Comparison of ENCODE assay signal across 1 cellular context in the genomic region with DNA sequence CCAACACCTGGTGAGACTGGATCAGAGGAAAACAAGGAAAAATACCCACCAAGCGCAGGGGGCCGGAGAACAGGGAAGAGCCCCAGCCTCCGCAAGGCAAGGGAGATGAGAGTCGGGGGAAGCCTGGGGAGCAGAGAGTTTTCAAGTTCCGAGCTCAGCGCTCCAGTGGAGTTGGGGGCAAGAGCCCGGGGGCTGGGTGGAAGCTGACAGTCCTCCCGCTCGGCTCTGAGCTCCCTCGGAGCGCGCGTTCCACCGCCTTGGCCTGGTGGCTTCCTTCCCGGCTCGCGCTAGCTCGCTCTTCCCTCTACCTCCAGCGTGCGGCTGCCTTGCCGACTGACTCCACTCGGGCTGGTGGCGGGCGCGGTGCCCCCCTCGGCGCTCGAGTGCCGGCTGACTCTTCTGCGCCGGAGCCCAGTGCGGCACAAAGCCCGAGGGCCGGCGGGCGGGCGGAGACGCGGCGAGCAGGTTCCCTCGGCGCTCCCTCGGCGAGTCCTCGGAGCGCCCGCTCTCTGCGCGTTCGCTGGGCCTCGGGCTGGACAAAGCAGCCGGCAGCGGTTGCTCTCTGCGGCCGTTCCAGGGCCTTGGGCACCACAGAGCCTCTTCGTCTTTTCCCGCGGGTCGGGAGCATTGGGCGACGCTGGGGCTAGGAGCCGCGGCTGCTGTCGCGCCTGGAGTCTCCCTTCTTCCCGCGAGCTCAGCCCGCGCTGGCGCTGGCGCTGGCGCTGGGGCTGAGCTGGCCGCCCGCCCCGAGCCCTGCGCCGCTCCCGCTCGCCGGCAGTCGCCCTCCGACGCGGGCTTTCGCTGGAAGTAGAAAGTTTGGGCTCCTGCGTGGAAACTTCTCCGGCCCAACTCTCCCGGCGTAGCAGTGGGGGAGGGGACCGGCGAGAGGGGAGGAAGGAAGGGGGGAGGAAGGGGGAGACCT.
TF ChIP-seq lines count a peak whose summit lies in the region.

No MANE protein-coding gene starts in this region.

TF ChIP-seq in HEK293, 187 proteins besides CTCF, POLR2A, EP300 and RAD21 (continued from another document and continues in another):
- TF ChIP-seq ZXDB (tag by site-specific recombination; IDR thresholded peaks at IDR 0.05) (no peak), ZNF433 (tag by site-specific recombination; IDR thresholded peaks at IDR 0.05; ENCODE audit: low read depth) (no peak), SP2 (tag by site-specific recombination; IDR thresholded peaks at IDR 0.05) (no peak), ZNF121 (tag by site-specific recombination; IDR thresholded peaks at IDR 0.05) (no peak), ZNF248 (tag by site-specific recombination; IDR thresholded peaks at IDR 0.05) (no peak), ZNF302 (tag by site-specific recombination; IDR thresholded peaks at IDR 0.05; ENCODE audit: low read depth) (no peak), SP3 (tag by site-specific recombination; IDR thresholded peaks at IDR 0.05) (no peak), ZFP69B (tag by site-specific recombination; IDR thresholded peaks at IDR 0.05) (no peak), MZF1 (tag by site-specific recombination; IDR thresholded peaks at IDR 0.05; ENCODE audit: borderline replicate concordance) (no peak), ZNF830 (tag by site-specific recombination; IDR thresholded peaks at IDR 0.05; ENCODE audit: low read depth) (no peak), ZNF184 (tag by site-specific recombination; IDR thresholded peaks at IDR 0.05) (no peak), ZBTB8A (tag by site-specific recombination; IDR thresholded peaks at IDR 0.05) (peak; percentile 58), ZBTB17 (tag by site-specific recombination; IDR thresholded peaks at IDR 0.05) (peak; percentile 88), ZNF132 (tag by site-specific recombination; IDR thresholded peaks at IDR 0.05; ENCODE audit: borderline replicate concordance) (no peak), ZNF341 (tag by site-specific recombination; IDR thresholded peaks at IDR 0.05; ENCODE audit: low read depth) (peak; percentile 83), OVOL3 (tag by site-specific recombination; IDR thresholded peaks at IDR 0.05) (no peak), ZNF658 (tag by site-specific recombination; IDR thresholded peaks at IDR 0.05) (no peak), ZNF292 (tag by site-specific recombination; IDR thresholded peaks at IDR 0.05; ENCODE audit: borderline replicate concordance, low read depth) (no peak), ZNF2 (tag by site-specific recombination; IDR thresholded peaks at IDR 0.05) (no peak), ZFP3 (tag by site-specific recombination; IDR thresholded peaks at IDR 0.05; ENCODE audit: low read depth) (no peak), ZNF660 (tag by site-specific recombination; IDR thresholded peaks at IDR 0.05) (no peak), FEZF1 (tag by site-specific recombination; IDR thresholded peaks at IDR 0.05) (no peak), ZBTB7A (tag by site-specific recombination; IDR thresholded peaks at IDR 0.05; ENCODE audit: low read depth) (no peak), ZNF670 (tag by site-specific recombination; IDR thresholded peaks at IDR 0.05; ENCODE audit: low read depth) (no peak), ZNF548 (tag by site-specific recombination; IDR thresholded peaks at IDR 0.05) (no peak), ZNF521 (tag by site-specific recombination; IDR thresholded peaks at IDR 0.05) (no peak), SCRT1 (tag by site-specific recombination; IDR thresholded peaks at IDR 0.05; ENCODE audit: borderline replicate concordance) (no peak), ZFP37 (tag by site-specific recombination; IDR thresholded peaks at IDR 0.05) (no peak), ZNF19 (tag by site-specific recombination; IDR thresholded peaks at IDR 0.05; ENCODE audit: low read depth) (no peak), ZNF707 (tag by site-specific recombination; IDR thresholded peaks at IDR 0.05) (no peak), IKZF3 (tag by site-specific recombination; IDR thresholded peaks at IDR 0.05) (0 out of 2 replicates have a peak, but pooled peaks have one; percentile 13)
- TF ChIP-seq, protein P1, sequence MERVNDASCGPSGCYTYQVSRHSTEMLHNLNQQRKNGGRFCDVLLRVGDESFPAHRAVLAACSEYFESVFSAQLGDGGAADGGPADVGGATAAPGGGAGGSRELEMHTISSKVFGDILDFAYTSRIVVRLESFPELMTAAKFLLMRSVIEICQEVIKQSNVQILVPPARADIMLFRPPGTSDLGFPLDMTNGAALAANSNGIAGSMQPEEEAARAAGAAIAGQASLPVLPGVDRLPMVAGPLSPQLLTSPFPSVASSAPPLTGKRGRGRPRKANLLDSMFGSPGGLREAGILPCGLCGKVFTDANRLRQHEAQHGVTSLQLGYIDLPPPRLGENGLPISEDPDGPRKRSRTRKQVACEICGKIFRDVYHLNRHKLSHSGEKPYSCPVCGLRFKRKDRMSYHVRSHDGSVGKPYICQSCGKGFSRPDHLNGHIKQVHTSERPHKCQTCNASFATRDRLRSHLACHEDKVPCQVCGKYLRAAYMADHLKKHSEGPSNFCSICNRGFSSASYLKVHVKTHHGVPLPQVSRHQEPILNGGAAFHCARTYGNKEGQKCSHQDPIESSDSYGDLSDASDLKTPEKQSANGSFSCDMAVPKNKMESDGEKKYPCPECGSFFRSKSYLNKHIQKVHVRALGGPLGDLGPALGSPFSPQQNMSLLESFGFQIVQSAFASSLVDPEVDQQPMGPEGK (tag by site-specific recombination; IDR thresholded peaks at IDR 0.05): no peak
- TF ChIP-seq, protein P2, sequence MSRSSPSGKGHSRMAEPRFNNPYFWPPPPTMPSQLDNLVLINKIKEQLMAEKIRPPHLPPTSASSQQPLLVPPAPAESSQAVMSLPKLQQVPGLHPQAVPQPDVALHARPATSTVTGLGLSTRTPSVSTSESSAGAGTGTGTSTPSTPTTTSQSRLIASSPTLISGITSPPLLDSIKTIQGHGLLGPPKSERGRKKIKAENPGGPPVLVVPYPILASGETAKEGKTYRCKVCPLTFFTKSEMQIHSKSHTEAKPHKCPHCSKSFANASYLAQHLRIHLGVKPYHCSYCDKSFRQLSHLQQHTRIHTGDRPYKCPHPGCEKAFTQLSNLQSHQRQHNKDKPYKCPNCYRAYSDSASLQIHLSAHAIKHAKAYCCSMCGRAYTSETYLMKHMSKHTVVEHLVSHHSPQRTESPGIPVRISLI (tag by site-specific recombination; IDR thresholded peaks at IDR 0.05): no peak
- TF ChIP-seq, protein P3, sequence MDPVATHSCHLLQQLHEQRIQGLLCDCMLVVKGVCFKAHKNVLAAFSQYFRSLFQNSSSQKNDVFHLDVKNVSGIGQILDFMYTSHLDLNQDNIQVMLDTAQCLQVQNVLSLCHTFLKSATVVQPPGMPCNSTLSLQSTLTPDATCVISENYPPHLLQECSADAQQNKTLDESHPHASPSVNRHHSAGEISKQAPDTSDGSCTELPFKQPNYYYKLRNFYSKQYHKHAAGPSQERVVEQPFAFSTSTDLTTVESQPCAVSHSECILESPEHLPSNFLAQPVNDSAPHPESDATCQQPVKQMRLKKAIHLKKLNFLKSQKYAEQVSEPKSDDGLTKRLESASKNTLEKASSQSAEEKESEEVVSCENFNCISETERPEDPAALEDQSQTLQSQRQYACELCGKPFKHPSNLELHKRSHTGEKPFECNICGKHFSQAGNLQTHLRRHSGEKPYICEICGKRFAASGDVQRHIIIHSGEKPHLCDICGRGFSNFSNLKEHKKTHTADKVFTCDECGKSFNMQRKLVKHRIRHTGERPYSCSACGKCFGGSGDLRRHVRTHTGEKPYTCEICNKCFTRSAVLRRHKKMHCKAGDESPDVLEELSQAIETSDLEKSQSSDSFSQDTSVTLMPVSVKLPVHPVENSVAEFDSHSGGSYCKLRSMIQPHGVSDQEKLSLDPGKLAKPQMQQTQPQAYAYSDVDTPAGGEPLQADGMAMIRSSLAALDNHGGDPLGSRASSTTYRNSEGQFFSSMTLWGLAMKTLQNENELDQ (tag by site-specific recombination; IDR thresholded peaks at IDR 0.05; ENCODE audit: low read depth): no peak
- TF ChIP-seq, protein P4, sequence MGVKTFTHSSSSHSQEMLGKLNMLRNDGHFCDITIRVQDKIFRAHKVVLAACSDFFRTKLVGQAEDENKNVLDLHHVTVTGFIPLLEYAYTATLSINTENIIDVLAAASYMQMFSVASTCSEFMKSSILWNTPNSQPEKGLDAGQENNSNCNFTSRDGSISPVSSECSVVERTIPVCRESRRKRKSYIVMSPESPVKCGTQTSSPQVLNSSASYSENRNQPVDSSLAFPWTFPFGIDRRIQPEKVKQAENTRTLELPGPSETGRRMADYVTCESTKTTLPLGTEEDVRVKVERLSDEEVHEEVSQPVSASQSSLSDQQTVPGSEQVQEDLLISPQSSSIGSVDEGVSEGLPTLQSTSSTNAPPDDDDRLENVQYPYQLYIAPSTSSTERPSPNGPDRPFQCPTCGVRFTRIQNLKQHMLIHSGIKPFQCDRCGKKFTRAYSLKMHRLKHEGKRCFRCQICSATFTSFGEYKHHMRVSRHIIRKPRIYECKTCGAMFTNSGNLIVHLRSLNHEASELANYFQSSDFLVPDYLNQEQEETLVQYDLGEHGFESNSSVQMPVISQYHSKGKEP (tag by site-specific recombination; IDR thresholded peaks at IDR 0.05): no peak
- TF ChIP-seq, protein P5, sequence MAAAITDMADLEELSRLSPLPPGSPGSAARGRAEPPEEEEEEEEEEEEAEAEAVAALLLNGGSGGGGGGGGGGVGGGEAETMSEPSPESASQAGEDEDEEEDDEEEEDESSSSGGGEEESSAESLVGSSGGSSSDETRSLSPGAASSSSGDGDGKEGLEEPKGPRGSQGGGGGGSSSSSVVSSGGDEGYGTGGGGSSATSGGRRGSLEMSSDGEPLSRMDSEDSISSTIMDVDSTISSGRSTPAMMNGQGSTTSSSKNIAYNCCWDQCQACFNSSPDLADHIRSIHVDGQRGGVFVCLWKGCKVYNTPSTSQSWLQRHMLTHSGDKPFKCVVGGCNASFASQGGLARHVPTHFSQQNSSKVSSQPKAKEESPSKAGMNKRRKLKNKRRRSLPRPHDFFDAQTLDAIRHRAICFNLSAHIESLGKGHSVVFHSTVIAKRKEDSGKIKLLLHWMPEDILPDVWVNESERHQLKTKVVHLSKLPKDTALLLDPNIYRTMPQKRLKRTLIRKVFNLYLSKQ (tag by site-specific recombination; IDR thresholded peaks at IDR 0.05; ENCODE audit: borderline replicate concordance): no peak
- TF ChIP-seq, protein P6, sequence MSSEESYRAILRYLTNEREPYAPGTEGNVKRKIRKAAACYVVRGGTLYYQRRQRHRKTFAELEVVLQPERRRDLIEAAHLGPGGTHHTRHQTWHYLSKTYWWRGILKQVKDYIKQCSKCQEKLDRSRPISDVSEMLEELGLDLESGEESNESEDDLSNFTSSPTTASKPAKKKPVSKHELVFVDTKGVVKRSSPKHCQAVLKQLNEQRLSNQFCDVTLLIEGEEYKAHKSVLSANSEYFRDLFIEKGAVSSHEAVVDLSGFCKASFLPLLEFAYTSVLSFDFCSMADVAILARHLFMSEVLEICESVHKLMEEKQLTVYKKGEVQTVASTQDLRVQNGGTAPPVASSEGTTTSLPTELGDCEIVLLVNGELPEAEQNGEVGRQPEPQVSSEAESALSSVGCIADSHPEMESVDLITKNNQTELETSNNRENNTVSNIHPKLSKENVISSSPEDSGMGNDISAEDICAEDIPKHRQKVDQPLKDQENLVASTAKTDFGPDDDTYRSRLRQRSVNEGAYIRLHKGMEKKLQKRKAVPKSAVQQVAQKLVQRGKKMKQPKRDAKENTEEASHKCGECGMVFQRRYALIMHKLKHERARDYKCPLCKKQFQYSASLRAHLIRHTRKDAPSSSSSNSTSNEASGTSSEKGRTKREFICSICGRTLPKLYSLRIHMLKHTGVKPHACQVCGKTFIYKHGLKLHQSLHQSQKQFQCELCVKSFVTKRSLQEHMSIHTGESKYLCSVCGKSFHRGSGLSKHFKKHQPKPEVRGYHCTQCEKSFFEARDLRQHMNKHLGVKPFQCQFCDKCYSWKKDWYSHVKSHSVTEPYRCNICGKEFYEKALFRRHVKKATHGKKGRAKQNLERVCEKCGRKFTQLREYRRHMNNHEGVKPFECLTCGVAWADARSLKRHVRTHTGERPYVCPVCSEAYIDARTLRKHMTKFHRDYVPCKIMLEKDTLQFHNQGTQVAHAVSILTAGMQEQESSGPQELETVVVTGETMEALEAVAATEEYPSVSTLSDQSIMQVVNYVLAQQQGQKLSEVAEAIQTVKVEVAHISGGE (tag by site-specific recombination; conservative IDR thresholded peaks at IDR 0.05; ENCODE audit: low read depth): no peak
- TF ChIP-seq, protein P7, sequence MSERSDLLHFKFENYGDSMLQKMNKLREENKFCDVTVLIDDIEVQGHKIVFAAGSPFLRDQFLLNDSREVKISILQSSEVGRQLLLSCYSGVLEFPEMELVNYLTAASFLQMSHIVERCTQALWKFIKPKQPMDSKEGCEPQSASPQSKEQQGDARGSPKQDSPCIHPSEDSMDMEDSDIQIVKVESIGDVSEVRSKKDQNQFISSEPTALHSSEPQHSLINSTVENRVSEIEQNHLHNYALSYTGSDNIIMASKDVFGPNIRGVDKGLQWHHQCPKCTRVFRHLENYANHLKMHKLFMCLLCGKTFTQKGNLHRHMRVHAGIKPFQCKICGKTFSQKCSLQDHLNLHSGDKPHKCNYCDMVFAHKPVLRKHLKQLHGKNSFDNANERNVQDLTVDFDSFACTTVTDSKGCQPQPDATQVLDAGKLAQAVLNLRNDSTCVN (tag by site-specific recombination; optimal IDR thresholded peaks at IDR 0.05): peak; percentile 94
- TF ChIP-seq, protein P8, sequence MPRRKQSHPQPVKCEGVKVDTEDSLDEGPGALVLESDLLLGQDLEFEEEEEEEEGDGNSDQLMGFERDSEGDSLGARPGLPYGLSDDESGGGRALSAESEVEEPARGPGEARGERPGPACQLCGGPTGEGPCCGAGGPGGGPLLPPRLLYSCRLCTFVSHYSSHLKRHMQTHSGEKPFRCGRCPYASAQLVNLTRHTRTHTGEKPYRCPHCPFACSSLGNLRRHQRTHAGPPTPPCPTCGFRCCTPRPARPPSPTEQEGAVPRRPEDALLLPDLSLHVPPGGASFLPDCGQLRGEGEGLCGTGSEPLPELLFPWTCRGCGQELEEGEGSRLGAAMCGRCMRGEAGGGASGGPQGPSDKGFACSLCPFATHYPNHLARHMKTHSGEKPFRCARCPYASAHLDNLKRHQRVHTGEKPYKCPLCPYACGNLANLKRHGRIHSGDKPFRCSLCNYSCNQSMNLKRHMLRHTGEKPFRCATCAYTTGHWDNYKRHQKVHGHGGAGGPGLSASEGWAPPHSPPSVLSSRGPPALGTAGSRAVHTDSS (tag by site-specific recombination; IDR thresholded peaks at IDR 0.05): no peak
- TF ChIP-seq, protein P9, sequence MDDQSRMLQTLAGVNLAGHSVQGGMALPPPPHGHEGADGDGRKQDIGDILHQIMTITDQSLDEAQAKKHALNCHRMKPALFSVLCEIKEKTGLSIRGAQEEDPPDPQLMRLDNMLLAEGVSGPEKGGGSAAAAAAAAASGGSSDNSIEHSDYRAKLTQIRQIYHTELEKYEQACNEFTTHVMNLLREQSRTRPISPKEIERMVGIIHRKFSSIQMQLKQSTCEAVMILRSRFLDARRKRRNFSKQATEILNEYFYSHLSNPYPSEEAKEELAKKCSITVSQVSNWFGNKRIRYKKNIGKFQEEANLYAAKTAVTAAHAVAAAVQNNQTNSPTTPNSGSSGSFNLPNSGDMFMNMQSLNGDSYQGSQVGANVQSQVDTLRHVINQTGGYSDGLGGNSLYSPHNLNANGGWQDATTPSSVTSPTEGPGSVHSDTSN (CRISPR knock-in tag; IDR thresholded peaks at IDR 0.05): peak; percentile 19; the same call in 1 of the 2 replicates
- TF ChIP-seq, protein P10, sequence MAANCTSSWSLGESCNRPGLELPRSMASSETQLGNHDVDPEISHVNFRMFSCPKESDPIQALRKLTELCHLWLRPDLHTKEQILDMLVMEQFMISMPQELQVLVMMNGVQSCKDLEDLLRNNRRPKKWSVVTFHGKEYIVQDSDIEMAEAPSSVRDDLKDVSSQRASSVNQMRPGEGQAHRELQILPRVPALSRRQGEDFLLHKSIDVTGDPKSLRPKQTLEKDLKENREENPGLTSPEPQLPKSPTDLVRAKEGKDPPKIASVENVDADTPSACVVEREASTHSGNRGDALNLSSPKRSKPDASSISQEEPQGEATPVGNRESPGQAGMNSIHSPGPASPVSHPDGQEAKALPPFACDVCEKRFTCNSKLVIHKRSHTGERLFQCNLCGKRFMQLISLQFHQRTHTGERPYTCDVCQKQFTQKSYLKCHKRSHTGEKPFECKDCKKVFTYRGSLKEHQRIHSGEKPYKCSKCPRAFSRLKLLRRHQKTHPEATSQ (tag by site-specific recombination; IDR thresholded peaks at IDR 0.05): no peak
